24 cellular contexts compared by ENCODE assay signal in genomic region chr15:68000754-68001153, GRCh38. TPM values are rescaled to one million over a fixed set of nuclear protein-coding genes. Genes with fewer than 3 reads are reported as not detected.
A peak's percentile ranks its signal among the peaks of the same experiment; 100 is the strongest.
DNase-seq lines count a peak whose midpoint lies in the region; ATAC-seq, FAIRE-seq and TF ChIP-seq lines count a peak whose summit lies in the region.
"Had no signal": no experiment of that assay in that cellular context is flagged by ENCODE, and none has a peak within 500 bp of the region (broad histone marks: within the 10 kb centered on the region; RNA-seq: fewer than 3 reads in every experiment).

No MANE protein-coding gene starts in this region.

- H3K4me1 Mint-ChIP-seq in osteocyte (ENCODE audit: unreplicated experiment): peaks cover 18% of the 10 kb centered on the region
- H3K4me1 Mint-ChIP-seq: B cell had no signal

- ATAC-seq in HG03342 (IDR thresholded peaks at IDR 0.05; ENCODE audit: unreplicated experiment) (no peak), HG02885 (IDR thresholded peaks at IDR 0.05; ENCODE audit: poor library complexity, unreplicated experiment) (no peak)
- ATAC-seq: CD8-positive, alpha-beta T cell had no signal

- H3K79me2 ChIP-seq in H1 (ENCODE audit: control insufficient read depth in 1 of 2, insufficient read depth in 2 of 2, low read length in 2 of 2): no peaks in the 10 kb centered on the region
- H3K79me2 ChIP-seq in SK-N-SH (ENCODE audit: insufficient read depth): no peaks in the 10 kb centered on the region

- no peak overlapping the region for H3K27ac ChIP-seq in HEK293 (ENCODE audit: extremely low read depth, low read depth, low read length)
- H3K27ac ChIP-seq in H1 (ENCODE audit: low read depth, low read length): no peak overlapping the region
- no peak overlapping the region for H3K27ac ChIP-seq in SK-N-SH (ENCODE audit: low read depth in 2 of 2, low read length in 1 of 2)
- H3K27ac ChIP-seq: BLaER1 treated with 17β-estradiol and CSF1 and Interleukin-3, amounts not matched to agents 10 nM and 100 nM; C4-2B had no signal

- no peak for FAIRE-seq in H1 (lab: Jason Lieb, UNC)
- FAIRE-seq: A204.1, D721Med, G401.6, GM12891, GM19239 had no signal

- H3K56ac ChIP-seq in H1 (replicated peaks; ENCODE audit: insufficient read length, low read depth, low read length): no peak overlapping the region

- H3K27me3 ChIP-seq in H1 (replicated peaks in 1 of 4; ENCODE audit: control insufficient read depth in 3 of 4, extremely low read depth in 1 of 4, insufficient read depth in 3 of 4, low read length in 3 of 4) (no peaks in the 10 kb centered on the region), SK-N-SH (ENCODE audit: insufficient read depth) (no peaks in the 10 kb centered on the region; the same call in 1 of the 2 replicates)
- H3K27me3 ChIP-seq: BLaER1 treated with 17β-estradiol and CSF1 and Interleukin-3, amounts not matched to agents 10 nM and 100 nM had no signal

- no peak overlapping the region for H2BK12ac ChIP-seq in H1 (ENCODE audit: low read depth, low read length)

- CTCF ChIA-PET in HEK293 (lab: Yijun Ruan, JAX) (interaction anchor here (0.6 to 1.2 kb wide), 3 partner anchors 8 to 154 kb away, joined by 3 to 4 read pairs (median 3); no protein-coding TSS in a partner anchor), H1 (lab: Charles Lee; ENCODE audit: partially characterized antibody) (interaction anchor here (0.6 kb wide), 2 partner anchors 23 to 374 kb away, joined by 3 to 4 read pairs; no protein-coding TSS in a partner anchor), SK-N-SH (lab: Yijun Ruan, JAX) (no interaction called here)

- no peak overlapping the region for H2AK5ac ChIP-seq in H1 (ENCODE audit: low read depth, low read length)

- no peak overlapping the region for H2BK20ac ChIP-seq in H1 (ENCODE audit: low read length)

- H4K20me1 ChIP-seq in H1 (replicated peaks in 1 of 2; ENCODE audit: control insufficient read depth in 1 of 2, insufficient read depth in 2 of 2, low read length in 2 of 2): no peaks in the 10 kb centered on the region
- H4K20me1 ChIP-seq in SK-N-SH (ENCODE audit: insufficient read depth): no peaks in the 10 kb centered on the region
- H4K20me1 ChIP-seq: BLaER1 treated with 17β-estradiol and CSF1 and Interleukin-3, amounts not matched to agents 10 nM and 100 nM had no signal

- H3K4me2 ChIP-seq in H1 (ENCODE audit: insufficient read depth in 1 of 2, low read depth in 2 of 2, low read length in 2 of 2) (no peak overlapping the region), SK-N-SH (no peak overlapping the region)
- H3K4me2 ChIP-seq: BLaER1 treated with 17β-estradiol and CSF1 and Interleukin-3, amounts not matched to agents 10 nM and 100 nM had no signal

- H4K8ac ChIP-seq in H1 (ENCODE audit: extremely low read depth, insufficient read depth, low read length): no peak overlapping the region

- H3K9me3 ChIP-seq in HEK293 (ENCODE audit: control insufficient read depth, insufficient read depth, low read depth, low read length) (no peaks in the 10 kb centered on the region), H1 (ENCODE audit: insufficient read depth in 2 of 2, low read depth in 1 of 2, low read length in 1 of 2) (no peaks in the 10 kb centered on the region), SK-N-SH (no peaks in the 10 kb centered on the region)
- H3K9me3 ChIP-seq: Caco-2 had no signal

- H2AFZ ChIP-seq in H1 (ENCODE audit: low read length) (0 out of 2 replicates have a peak overlapping the region, but pooled peaks have one; percentile 31), SK-N-SH (ENCODE audit: low read depth) (no peak overlapping the region)

- H3K23me2 ChIP-seq in H1 (ENCODE audit: low read depth, low read length): no peaks in the 10 kb centered on the region

- H3K79me1 ChIP-seq in H1 (ENCODE audit: low read depth, low read length): no peaks in the 10 kb centered on the region

- no peak overlapping the region for H3K14ac ChIP-seq in H1 (ENCODE audit: insufficient read length)

- no peak overlapping the region for H3K4ac ChIP-seq in H1 (replicated peaks; ENCODE audit: insufficient read length, low read depth, low read length)

- no peak overlapping the region for H4K91ac ChIP-seq in H1 (replicated peaks; ENCODE audit: insufficient read length, low read length)

- no peak overlapping the region for H2BK5ac ChIP-seq in H1 (ENCODE audit: low read depth, low read length)

- H3K27me3 Mint-ChIP-seq in osteocyte (ENCODE audit: unreplicated experiment): no peaks in the 10 kb centered on the region
- H3K27me3 Mint-ChIP-seq: B cell; CD4-positive, alpha-beta T cell had no signal

- no peak overlapping the region for H2BK120ac ChIP-seq in H1 (replicated peaks; ENCODE audit: low read depth, low read length)

- H3K23ac ChIP-seq in H1 (ENCODE audit: insufficient read length): no peak overlapping the region

- H3K36me3 ChIP-seq in HEK293 (ENCODE audit: control insufficient read depth in 2 of 2, insufficient read depth in 1 of 2, low read length in 2 of 2): no peaks in the 10 kb centered on the region
- H3K36me3 ChIP-seq in H1 (ENCODE audit: control insufficient read depth in 2 of 4, insufficient read depth in 4 of 4, low read length in 3 of 4): no peaks in the 10 kb centered on the region
- H3K36me3 ChIP-seq in SK-N-SH (replicated peaks in 1 of 2; ENCODE audit: control insufficient read depth in 1 of 2, insufficient read depth in 2 of 2, low read length in 1 of 2): no peaks in the 10 kb centered on the region
- H3K36me3 ChIP-seq: BLaER1 treated with 17β-estradiol and CSF1 and Interleukin-3, amounts not matched to agents 10 nM and 100 nM had no signal

- TF ChIP-seq RAD21 in H1 (IDR thresholded peaks at IDR 0.05 in 1 of 2, conservative IDR thresholded peaks at IDR 0.05 in 1 of 2; ENCODE audit: low read depth in 2 of 2, low read length in 2 of 2): no peak
- no peak for TF ChIP-seq RAD21 in SK-N-SH (IDR thresholded peaks at IDR 0.05; ENCODE audit: low read length)

- no peak overlapping the region for H4K5ac ChIP-seq in H1 (ENCODE audit: insufficient read length, low read depth, low read length)

- TF ChIP-seq POLR2A in H1 (IDR thresholded peaks at IDR 0.05; ENCODE audit: control extremely low read depth in 1 of 2, low read depth in 2 of 2, low read length in 2 of 2): no peak

- POLR2A ChIA-PET in HEK293 (lab: Yijun Ruan, JAX): no interaction called here
- POLR2A ChIA-PET in H1 (lab: Charles Lee; ENCODE audit: partially characterized antibody): no interaction called here
- POLR2A ChIA-PET in SK-N-SH (lab: Yijun Ruan, JAX): no interaction called here

- no peak overlapping the region for H3K9ac ChIP-seq in H1 (replicated peaks in 1 of 4; ENCODE audit: extremely low read depth in 1 of 4, low read depth in 3 of 4, low read length in 3 of 4)
- no peak overlapping the region for H3K9ac ChIP-seq in SK-N-SH
- H3K9ac ChIP-seq: BLaER1 treated with 17β-estradiol and CSF1 and Interleukin-3, amounts not matched to agents 10 nM and 100 nM had no signal

- no peak overlapping the region for H2BK15ac ChIP-seq in H1 (ENCODE audit: low read length)

- H3K4me3 Mint-ChIP-seq in osteocyte (ENCODE audit: unreplicated experiment): no peak overlapping the region
- H3K4me3 Mint-ChIP-seq: B cell; CD4-positive, alpha-beta T cell; CD8-positive, alpha-beta T cell had no signal

- H3K4me1 ChIP-seq in HEK293 (ENCODE audit: control insufficient read depth, insufficient read depth, low read length) (peaks cover 12% of the 10 kb centered on the region), H1 (replicated peaks in 1 of 4; ENCODE audit: control insufficient read depth in 3 of 4, insufficient read depth in 4 of 4, low read length in 3 of 4) (no peaks in the 10 kb centered on the region), SK-N-SH (ENCODE audit: control insufficient read depth in 1 of 2, insufficient read depth in 2 of 2, low read depth in 1 of 2, low read length in 1 of 2) (peaks cover 3 to 8% of the 10 kb centered on the region in 2 experiments; a peak in 3 of 4 replicates)
- H3K4me1 ChIP-seq: Caco-2 had no signal

- no peaks in the 10 kb centered on the region for H3K36me3 Mint-ChIP-seq in osteocyte (ENCODE audit: unreplicated experiment)
- H3K36me3 Mint-ChIP-seq: CD8-positive, alpha-beta T cell had no signal

- TF ChIP-seq EP300 in H1 (IDR thresholded peaks at IDR 0.05; ENCODE audit: borderline replicate concordance in 1 of 2, low read depth in 2 of 2, low read length in 2 of 2): no peak
- no peak for TF ChIP-seq EP300 in SK-N-SH (IDR thresholded peaks at IDR 0.05; ENCODE audit: borderline replicate concordance in 1 of 2, low read depth in 1 of 2, low read length in 1 of 2)

- DNase-seq in NCI-H82 (lab: John Stamatoyannopoulos, UW) (peak; percentile 85), H1 (ENCODE audit: low read depth in 1 of 2, low spot score in 2 of 2) (no peak), SK-N-SH (no peak), osteocyte (ENCODE audit: extremely low spot score, unreplicated experiment) (no peak)
- DNase-seq: 8988T; ACHN; AML-193; Caco-2; Calu3; CD4-positive, alpha-beta T cell; CD8-positive, alpha-beta T cell; DMS79 treated with DMSO at 0.1 percent for 48 hours; GF-D8 had no signal

- TF ChIP-seq CTCF in HEK293 (tag by site-specific recombination; IDR thresholded peaks at IDR 0.05) (no peak), H1 (IDR thresholded peaks at IDR 0.05; ENCODE audit: control extremely low read depth in 1 of 3, insufficient read depth in 1 of 3, low read depth in 1 of 3, low read length in 3 of 3) (no peak), SK-N-SH (IDR thresholded peaks at IDR 0.05) (no peak), osteocyte (IDR thresholded peaks at IDR 0.05) (no peak)

- no peak overlapping the region for H3K18ac ChIP-seq in H1 (ENCODE audit: extremely low read depth, low read length)

- no peaks in the 10 kb centered on the region for H3F3A ChIP-seq in SK-N-SH (replicated peaks; ENCODE audit: insufficient read depth)

- no peak overlapping the region for H3K27ac Mint-ChIP-seq in osteocyte (ENCODE audit: unreplicated experiment)
- H3K27ac Mint-ChIP-seq: B cell; CD4-positive, alpha-beta T cell; CD8-positive, alpha-beta T cell had no signal

- no peaks in the 10 kb centered on the region for H3K9me2 ChIP-seq in SK-N-SH

- no peaks in the 10 kb centered on the region for H3K9me3 Mint-ChIP-seq in osteocyte (ENCODE audit: unreplicated experiment)
- H3K9me3 Mint-ChIP-seq: CD4-positive, alpha-beta T cell; CD8-positive, alpha-beta T cell had no signal

- H3K4me3 ChIP-seq in HEK293 (ENCODE audit: low read depth, low read length) (no peak overlapping the region), H1 (ENCODE audit: extremely low read depth in 1 of 4, insufficient read depth in 2 of 4, low read depth in 3 of 4, low read length in 4 of 4) (no peak overlapping the region), SK-N-SH (ENCODE audit: low read depth in 2 of 2, low read length in 1 of 2) (no peak overlapping the region)
- H3K4me3 ChIP-seq: BLaER1 treated with 17β-estradiol and CSF1 and Interleukin-3, amounts not matched to agents 10 nM and 100 nM had no signal

RNA-seq across cellular contexts. Expression of gene PIAS1, which starts 53.4 kb away (rescaled TPM):
- 30.8 and 33.5 TPM in 2 replicates for total RNA-seq in H1 (2021; fragmentation: NEBNext Ultra II Directional; extraction: Animal tissue kit (Norgen Biotek cat#: 25700))
- 29.1 and 34.5 TPM in 2 replicates for polyA plus RNA-seq in H1 (2011; rRNA removed)
- polyA plus RNA-seq in H1 (2011; cell fraction: cytosol; rRNA removed): 22.2 TPM
- 35.8 TPM for polyA plus RNA-seq in H1 (2011; cell fraction: nucleus; rRNA removed)
- polyA plus RNA-seq in H1 (2012, experiment 1 of 2): 21.1 to 31.2 TPM (median 29.7 TPM) in 4 replicates
- polyA plus RNA-seq in H1 (2012, experiment 2 of 2): 5.8 TPM
- 36.5 TPM for polyA plus RNA-seq in H1 (2013, experiment 1 of 2)
- 40.3 TPM for polyA plus RNA-seq in H1 (2013, experiment 2 of 2)
- polyA minus RNA-seq in H1 (2011; rRNA and poly(A)+ RNA removed): 104 and 146 TPM in 2 replicates
- 39.8 TPM for polyA minus RNA-seq in H1 (2011; cell fraction: cytosol; rRNA and poly(A)+ RNA removed)
- polyA minus RNA-seq in H1 (2011; cell fraction: nucleus; rRNA and poly(A)+ RNA removed): 103 TPM
- 9.0 and 9.8 TPM in 2 replicates for polyA plus RNA-seq in SK-N-SH (2012; rRNA removed)
- 7.7 and 8.8 TPM in 2 replicates for polyA plus RNA-seq in SK-N-SH (2012; cell fraction: cytosol; rRNA removed)
- 30.9 and 32.1 TPM in 2 replicates for polyA plus RNA-seq in SK-N-SH (2012; cell fraction: nucleus; rRNA removed)
- 38.0 and 40.6 TPM in 2 replicates for total RNA-seq in osteocyte
